ENCODE assay signal across 14 cellular contexts in genomic region chr11:128480066-128480465, GRCh38.
DNase-seq lines count a peak whose midpoint lies in the region; ATAC-seq and TF ChIP-seq lines count a peak whose summit lies in the region.
"Had no signal": no experiment of that assay in that cellular context is flagged by ENCODE, and none has a peak within 500 bp of the region (broad histone marks: within the 10 kb centered on the region; RNA-seq: fewer than 3 reads in every experiment).

No MANE protein-coding gene starts in this region.

- 77 to 86% methylated on average over 14 of the region's 14 CpGs for WGBS in lung, 2 donors

- H3K4me3 ChIP-seq in lung: no peak overlapping the region
- H3K4me3 ChIP-seq in subcutaneous abdominal adipose tissue (ENCODE audit: low read depth in 1 of 5, low read length in 5 of 5): no peak overlapping the region
- H3K4me3 ChIP-seq: smooth muscle cell had no signal

- no peak for TF ChIP-seq CTCF in lung (IDR thresholded peaks at IDR 0.05; ENCODE audit: control extremely low read depth, extremely low read depth)

- H3K9me3 ChIP-seq in lung (ENCODE audit: control insufficient read depth in 2 of 2, insufficient read depth in 1 of 2, low read length in 1 of 2) (no peaks in the 10 kb centered on the region), subcutaneous abdominal adipose tissue (ENCODE audit: control insufficient read depth in 5 of 5, low read length in 5 of 5) (no peaks in the 10 kb centered on the region)

- no peaks in the 10 kb centered on the region for H3K9me3 Mint-ChIP-seq in activated CD4-positive, alpha-beta T cell treated with anti-CD3 and anti-CD28 coated beads for 36 hours (ENCODE audit: low read depth)
- H3K9me3 Mint-ChIP-seq in activated naive CD8-positive, alpha-beta T cell treated with anti-CD3 and anti-CD28 coated beads for 36 hours: no peaks in the 10 kb centered on the region

- no peak overlapping the region for H3K9ac ChIP-seq in subcutaneous abdominal adipose tissue (ENCODE audit: low read length in 5 of 5)

- H3K27ac Mint-ChIP-seq in activated CD4-positive, alpha-beta T cell treated with anti-CD3 and anti-CD28 coated beads for 36 hours: peak overlapping the region; percentile 98
- peak overlapping the region; percentile 98 for H3K27ac Mint-ChIP-seq in activated naive CD8-positive, alpha-beta T cell treated with anti-CD3 and anti-CD28 coated beads for 36 hours

- POLR2A ChIA-PET in activated CD4-positive, alpha-beta T cell treated with anti-CD3 and anti-CD28 coated beads for 36 hours (lab: Charles Lee): interaction anchor here (0.6 to 1.7 kb wide), 7 partner anchors 8 to 191 kb away, joined by 3 to 6 read pairs (median 4); no protein-coding TSS in a partner anchor

- H3K4me1 ChIP-seq in lung (ENCODE audit: control insufficient read depth in 2 of 2, insufficient read depth in 2 of 2, low read length in 2 of 2) (peaks cover 17 to 55% of the 10 kb centered on the region in 2 donors), subcutaneous abdominal adipose tissue (ENCODE audit: control insufficient read depth in 5 of 5, insufficient read depth in 5 of 5, low read length in 5 of 5) (peaks cover 13 to 77% (median 56%) of the 10 kb centered on the region in 5 donors)

- H3K27ac ChIP-seq in lung (ENCODE audit: low read depth in 1 of 2, low read length in 1 of 2): peak overlapping the region; percentile 22 to 72
- peak overlapping the region; percentile 71 for H3K27ac ChIP-seq in subcutaneous abdominal adipose tissue (ENCODE audit: low read depth, low read length)

- DNase-seq in activated CD4-positive, alpha-beta T cell treated with anti-CD3 and anti-CD28 coated beads for 36 hours: peak; percentile 56
- no peak for DNase-seq in activated CD4-positive, alpha-beta T cell treated with anti-CD3 and anti-CD28 coated beads, Interleukin-2, amount 50 U/mL, for 4 hours
- no peak for DNase-seq in activated naive CD8-positive, alpha-beta T cell treated with anti-CD3 and anti-CD28 coated beads for 36 hours
- DNase-seq in lung (ENCODE audit: low spot score) (no peak), NCI-H1105 treated with DMSO at 0.1 percent for 48 hours (lab: John Stamatoyannopoulos, UW) (no peak), HUDEP-2 (lab: John Stamatoyannopoulos, UW; ENCODE audit: unreplicated experiment in 76 of 76) (no peak), DMS 273 (lab: John Stamatoyannopoulos, UW; ENCODE audit: unreplicated experiment) (no peak)
- DNase-seq: kidney glomerular epithelial cell; NCI-H1105; stimulated activated naive CD4-positive, alpha-beta T cell treated with Interleukin-2 at 50 U/mL for 16 hours; T1000 had no signal

- H3K36me3 ChIP-seq in lung (ENCODE audit: control insufficient read depth in 2 of 2, insufficient read depth in 2 of 2, low read length in 2 of 2) (peaks cover 17 to 23% of the 10 kb centered on the region in 2 donors), subcutaneous abdominal adipose tissue (ENCODE audit: control insufficient read depth in 5 of 5, insufficient read depth in 5 of 5, low read length in 5 of 5) (peaks cover 9 to 65% (median 54%) of the 10 kb centered on the region in 5 donors)

- peaks cover 98% of the 10 kb centered on the region for H3K4me1 Mint-ChIP-seq in activated CD4-positive, alpha-beta T cell treated with anti-CD3 and anti-CD28 coated beads for 36 hours
- peaks cover 96% of the 10 kb centered on the region for H3K4me1 Mint-ChIP-seq in activated naive CD8-positive, alpha-beta T cell treated with anti-CD3 and anti-CD28 coated beads for 36 hours

- no peak for ATAC-seq in activated CD4-positive, alpha-beta T cell treated with anti-CD3 and anti-CD28 coated beads for 36 hours
- no peak for ATAC-seq in lung (ENCODE audit: insufficient read depth, low FRiP score)
- ATAC-seq: HCT116 had no signal

- peak overlapping the region; percentile 63 for H3K4me3 Mint-ChIP-seq in activated CD4-positive, alpha-beta T cell treated with anti-CD3 and anti-CD28 coated beads for 36 hours
- peak overlapping the region; percentile 85 for H3K4me3 Mint-ChIP-seq in activated naive CD8-positive, alpha-beta T cell treated with anti-CD3 and anti-CD28 coated beads for 36 hours

- H3K27me3 ChIP-seq in lung (ENCODE audit: control insufficient read depth, insufficient read depth): no peaks in the 10 kb centered on the region
- no peaks in the 10 kb centered on the region for H3K27me3 ChIP-seq in subcutaneous abdominal adipose tissue (ENCODE audit: control insufficient read depth in 5 of 5, insufficient read depth in 4 of 5, low read length in 5 of 5)

- intact Hi-C loops in activated CD4-positive, alpha-beta T cell treated with anti-CD3 and anti-CD28 coated beads for 36 hours (cut with DNase I, micrococcal nuclease): loop anchor here in 1 of 2 experiments (2.0 kb wide), 1 partner anchor 41 kb away; no protein-coding TSS in a partner anchor

- CTCF ChIA-PET in activated CD4-positive, alpha-beta T cell treated with anti-CD3 and anti-CD28 coated beads for 36 hours (lab: Charles Lee): interaction anchor here (0.5 to 6.8 kb wide), 9 partner anchors 12 to 381 kb away, joined by 3 to 64 read pairs (median 4); no protein-coding TSS in a partner anchor

- H3K27me3 Mint-ChIP-seq in activated CD4-positive, alpha-beta T cell treated with anti-CD3 and anti-CD28 coated beads for 36 hours: no peaks in the 10 kb centered on the region
- no peaks in the 10 kb centered on the region for H3K27me3 Mint-ChIP-seq in activated naive CD8-positive, alpha-beta T cell treated with anti-CD3 and anti-CD28 coated beads for 36 hours

- H3K36me3 Mint-ChIP-seq in activated CD4-positive, alpha-beta T cell treated with anti-CD3 and anti-CD28 coated beads for 36 hours (ENCODE audit: low read depth): peaks cover 99% of the 10 kb centered on the region
- peaks cover 96% of the 10 kb centered on the region for H3K36me3 Mint-ChIP-seq in activated naive CD8-positive, alpha-beta T cell treated with anti-CD3 and anti-CD28 coated beads for 36 hours
